In genomic region chr9:114483499-114483898, GRCh38 we compare ENCODE assay signal across 20 cellular contexts. TPM values are rescaled to one million over a fixed set of nuclear protein-coding genes. Genes with fewer than 3 reads are reported as not detected.
DNase-seq lines count a peak whose midpoint lies in the region; ATAC-seq and TF ChIP-seq lines count a peak whose summit lies in the region.
"Had no signal": no experiment of that assay in that cellular context is flagged by ENCODE, and none has a peak within 500 bp of the region (broad histone marks: within the 10 kb centered on the region; RNA-seq: fewer than 3 reads in every experiment).

No MANE protein-coding gene starts in this region.

- H3K36me3 Mint-ChIP-seq in CD4-positive, alpha-beta memory T cell, result no peaks in the 10 kb centered on the region
- H3K36me3 Mint-ChIP-seq in Caco-2 (ENCODE audit: insufficient read depth, unreplicated experiment), result no peaks in the 10 kb centered on the region
- no peaks in the 10 kb centered on the region for H3K36me3 Mint-ChIP-seq in activated T-helper 17 cell treated with anti-CD3 and anti-CD28 coated beads, Interleukin-2, amount 50 U/mL, for 72 hours (ENCODE audit: low read depth)

- POLR2A ChIA-PET in CD4-positive, alpha-beta memory T cell (lab: Charles Lee; ENCODE audit: partially characterized antibody), result no interaction called here
- POLR2A ChIA-PET in Caco-2 (lab: Charles Lee), result no interaction called here

- intact Hi-C loops in CD4-positive, alpha-beta memory T cell (cut with micrococcal nuclease), result no loop called here
- intact Hi-C loops in Caco-2 (cut with micrococcal nuclease; ENCODE audit: unreplicated experiment), result no loop called here

- H3K4me3 ChIP-seq in CD4-positive, alpha-beta memory T cell (ENCODE audit: low read length in 2 of 2), result no peak overlapping the region
- H3K4me3 ChIP-seq in Caco-2 (ENCODE audit: low read depth, low read length), result no peak overlapping the region

- no peak for DNase-seq in CD4-positive, alpha-beta memory T cell
- DNase-seq in Caco-2 (peak in 1 of 2 experiments; percentile 55), NCI-H146 treated with DMSO at 0.1 percent for 48 hours (lab: John Stamatoyannopoulos, UW; ENCODE audit: unreplicated experiment) (peak; percentile 9), HuH-7 (ENCODE audit: low spot score) (no peak), DMS 273 (lab: John Stamatoyannopoulos, UW; ENCODE audit: unreplicated experiment) (no peak)
- DNase-seq in stimulated activated CD4-positive, alpha-beta T cell treated with anti-CD3 and anti-CD28 coated beads, Interleukin-2, amount 100 ng/mL, for 24 hours, result no peak
- DNase-seq: ACHN, C1 segment of cervical spinal cord, DMS 273 treated with DMSO at 0.1 percent for 48 hours, GF-D8, H9, Kasumi-1, NCI-H1105, NCI-H187 treated with DMSO at 0.1 percent for 48 hours, NCI-H2227 treated with DMSO at 0.1 percent for 48 hours, NCI-H524 treated with DMSO at 0.1 percent for 48 hours, SW 1271 had no signal

- H3K9me3 Mint-ChIP-seq in CD4-positive, alpha-beta memory T cell, result no peaks in the 10 kb centered on the region
- no peaks in the 10 kb centered on the region for H3K9me3 Mint-ChIP-seq in Caco-2 (ENCODE audit: unreplicated experiment)
- no peaks in the 10 kb centered on the region for H3K9me3 Mint-ChIP-seq in activated T-helper 17 cell treated with anti-CD3 and anti-CD28 coated beads, Interleukin-2, amount 50 U/mL, for 72 hours
- H3K9me3 Mint-ChIP-seq: H9 had no signal

- no peak overlapping the region for H3K4me3 Mint-ChIP-seq in CD4-positive, alpha-beta memory T cell
- no peak overlapping the region for H3K4me3 Mint-ChIP-seq in Caco-2 (ENCODE audit: unreplicated experiment)
- no peak overlapping the region for H3K4me3 Mint-ChIP-seq in activated T-helper 17 cell treated with anti-CD3 and anti-CD28 coated beads, Interleukin-2, amount 50 U/mL, for 72 hours
- H3K4me3 Mint-ChIP-seq: H9 had no signal

- no peaks in the 10 kb centered on the region for H3K9me3 ChIP-seq in CD4-positive, alpha-beta memory T cell (ENCODE audit: control insufficient read depth in 1 of 2, low read length in 2 of 2)
- H3K9me3 ChIP-seq in Caco-2, result no peaks in the 10 kb centered on the region

- no peak for TF ChIP-seq CTCF in Caco-2 (IDR thresholded peaks at IDR 0.05; ENCODE audit: insufficient read depth in 1 of 2, low read depth in 1 of 2, low read length in 1 of 2, severe bottlenecking in 1 of 2, unreplicated experiment in 1 of 2)

- peaks cover 13 to 47% (median 20%) of the 10 kb centered on the region in 4 donors for H3K4me1 Mint-ChIP-seq in CD4-positive, alpha-beta memory T cell
- H3K4me1 Mint-ChIP-seq in Caco-2 (ENCODE audit: low read depth, unreplicated experiment), result no peaks in the 10 kb centered on the region
- H3K4me1 Mint-ChIP-seq in activated T-helper 17 cell treated with anti-CD3 and anti-CD28 coated beads, Interleukin-2, amount 50 U/mL, for 72 hours, result peaks cover 32% of the 10 kb centered on the region

- H3K27me3 Mint-ChIP-seq in CD4-positive, alpha-beta memory T cell, result no peaks in the 10 kb centered on the region
- H3K27me3 Mint-ChIP-seq in Caco-2 (ENCODE audit: insufficient read depth, unreplicated experiment), result no peaks in the 10 kb centered on the region
- peaks cover 3% of the 10 kb centered on the region for H3K27me3 Mint-ChIP-seq in activated T-helper 17 cell treated with anti-CD3 and anti-CD28 coated beads, Interleukin-2, amount 50 U/mL, for 72 hours

- no peak for ATAC-seq in activated T-helper 17 cell treated with anti-CD3 and anti-CD28 coated beads, Interleukin-2, amount 50 U/mL, for 72 hours (replicated peaks)
- ATAC-seq in GM18909 (IDR thresholded peaks at IDR 0.05; ENCODE audit: poor library complexity, unreplicated experiment), result no peak
- ATAC-seq: Panc1 had no signal

- no TSS peak for BruUV-seq in Caco-2 (replicated peaks; lab: Mats Ljungman, UMichigan)

- H3K27ac Mint-ChIP-seq in CD4-positive, alpha-beta memory T cell, result peak overlapping the region in 4 of 7 donors; percentile 2 to 54 (median 44)
- peak overlapping the region; percentile 31 for H3K27ac Mint-ChIP-seq in Caco-2 (ENCODE audit: unreplicated experiment)
- H3K27ac Mint-ChIP-seq in activated T-helper 17 cell treated with anti-CD3 and anti-CD28 coated beads, Interleukin-2, amount 50 U/mL, for 72 hours, result peak overlapping the region; percentile 95

- H3K36me3 ChIP-seq in CD4-positive, alpha-beta memory T cell (ENCODE audit: insufficient read depth, low read length), result no peaks in the 10 kb centered on the region
- no peaks in the 10 kb centered on the region for H3K36me3 ChIP-seq in Caco-2 (ENCODE audit: control insufficient read depth, insufficient read depth, low read length)

- CTCF ChIA-PET in CD4-positive, alpha-beta memory T cell (lab: Charles Lee; ENCODE audit: partially characterized antibody), result interaction anchor here (3.1 to 7.4 kb wide), 3 partner anchors 24 to 170 kb away, joined by 13 to 142 read pairs (median 35); no protein-coding TSS in a partner anchor
- CTCF ChIA-PET in Caco-2 (lab: Charles Lee), result no interaction called here

- peaks cover 14% of the 10 kb centered on the region for H3K4me1 ChIP-seq in CD4-positive, alpha-beta memory T cell (ENCODE audit: insufficient read depth, low read length)
- H3K4me1 ChIP-seq in Caco-2, result no peaks in the 10 kb centered on the region

- no peak overlapping the region for H3K27ac ChIP-seq in CD4-positive, alpha-beta memory T cell (ENCODE audit: low read depth, low read length)

- no peaks in the 10 kb centered on the region for H3K27me3 ChIP-seq in CD4-positive, alpha-beta memory T cell (ENCODE audit: insufficient read depth, low read length)
- no peaks in the 10 kb centered on the region; the same call in 1 of the 2 replicates for H3K27me3 ChIP-seq in Caco-2 (replicated peaks; ENCODE audit: control insufficient read depth, insufficient read depth, low read length)

RNA-seq across cellular contexts. Expression of gene WHRN, which starts 21.8 kb away (rescaled TPM):
- total RNA-seq in CD4-positive, alpha-beta memory T cell, result 10 to 100 TPM in 1 of 2 experiments, 1 to 10 TPM in 1; 8.4 to 10.1 TPM
- polyA plus RNA-seq in CD4-positive, alpha-beta memory T cell, result 1 to 10 TPM in 1 of 2 donors, under 1 TPM in 1; 0.24 to 1.5 TPM
- total RNA-seq in Caco-2 (2022), result 1.4 and 1.6 TPM in 2 replicates
- total RNA-seq in activated T-helper 17 cell treated with anti-CD3 and anti-CD28 coated beads, Interleukin-2, amount 50 U/mL, for 72 hours, result 10 to 100 TPM in 1 of 2 donors, 1 to 10 TPM in 1; 4.0 to 29.1 TPM

Comparison
In these comparisons a context has a peak if more than half of its experiments do, and no peak if none do; other contexts are left out.
1. H3K27ac Mint-ChIP-seq: peak in every context shown above with its lines; median percentile 95 in activated T-helper 17 cell treated with anti-CD3 and anti-CD28 coated beads, Interleukin-2, amount 50 U/mL, for 72 hours; 44 in CD4-positive, alpha-beta memory T cell; 31 in Caco-2.